16 cellular contexts compared by ENCODE assay signal in genomic region chr11:47350315-47350714, GRCh38. TPM values are rescaled to one million over a fixed set of nuclear protein-coding genes. Genes with fewer than 3 reads are reported as not detected.
A peak's percentile ranks its signal among the peaks of the same experiment; 100 is the strongest.
DNase-seq lines count a peak whose midpoint lies in the region; ATAC-seq, FAIRE-seq and TF ChIP-seq lines count a peak whose summit lies in the region.
"Had no signal": no experiment of that assay in that cellular context is flagged by ENCODE, and none has a peak within 500 bp of the region (broad histone marks: within the 10 kb centered on the region; RNA-seq: fewer than 3 reads in every experiment).

No MANE protein-coding gene starts in this region.

- H3K9me3 ChIP-seq in cardiac muscle cell (ENCODE audit: low read depth) (no peaks in the 10 kb centered on the region), BLaER1 (no peaks in the 10 kb centered on the region), H1 (ENCODE audit: insufficient read depth in 2 of 2, low read depth in 1 of 2, low read length in 1 of 2) (no peaks in the 10 kb centered on the region), neuronal stem cell (replicated peaks in 1 of 2; ENCODE audit: control insufficient read depth in 2 of 2, insufficient read depth in 1 of 2, low read depth in 1 of 2, low read length in 2 of 2) (no peaks in the 10 kb centered on the region)

- no peak for TF ChIP-seq POLR2A in H1 (IDR thresholded peaks at IDR 0.05; ENCODE audit: control extremely low read depth in 1 of 2, low read depth in 2 of 2, low read length in 2 of 2)

- TF ChIP-seq RAD21 in H1 (IDR thresholded peaks at IDR 0.05 in 1 of 2, conservative IDR thresholded peaks at IDR 0.05 in 1 of 2; ENCODE audit: low read depth in 2 of 2, low read length in 2 of 2): no peak

- H3K14ac ChIP-seq in H1 (ENCODE audit: insufficient read length) (no peak overlapping the region), neuronal stem cell (ENCODE audit: low read length) (no peak overlapping the region)

- H2BK15ac ChIP-seq in H1 (ENCODE audit: low read length): no peak overlapping the region
- peak overlapping the region; percentile 97 for H2BK15ac ChIP-seq in neuronal stem cell (ENCODE audit: low read length)

- no peak overlapping the region for H4K8ac ChIP-seq in H1 (ENCODE audit: extremely low read depth, insufficient read depth, low read length)
- H4K8ac ChIP-seq in neuronal stem cell (ENCODE audit: low read depth, low read length): no peak overlapping the region

- H3K4me2 ChIP-seq in BLaER1: no peak overlapping the region
- H3K4me2 ChIP-seq in H1 (ENCODE audit: insufficient read depth in 1 of 2, low read depth in 2 of 2, low read length in 2 of 2): no peak overlapping the region
- no peak overlapping the region for H3K4me2 ChIP-seq in neuronal stem cell (ENCODE audit: insufficient read depth, low read length, poor library complexity, severe bottlenecking)

- POLR2A ChIA-PET in H1 (lab: Charles Lee; ENCODE audit: partially characterized antibody): interaction anchor here (1.4 to 1.6 kb wide), 2 partner anchors 19 to 102 kb away, joined by 3 read pairs; partner anchors contain the start of gene ACP2

- FAIRE-seq in H1 (lab: Jason Lieb, UNC): no peak

- H3K9ac ChIP-seq in BLaER1 (peak overlapping the region; percentile 32; the same call in 1 of the 2 replicates), H1 (replicated peaks in 1 of 4; ENCODE audit: extremely low read depth in 1 of 4, low read depth in 3 of 4, low read length in 3 of 4) (no peak overlapping the region), neuronal stem cell (ENCODE audit: low read depth, low read length, poor library complexity) (peak overlapping the region; percentile 47)

- TF ChIP-seq CTCF in cardiac muscle cell (IDR thresholded peaks at IDR 0.05; ENCODE audit: low read depth, low read length) (no peak), H1 (IDR thresholded peaks at IDR 0.05; ENCODE audit: control extremely low read depth in 1 of 3, insufficient read depth in 1 of 3, low read depth in 1 of 3, low read length in 3 of 3) (no peak), foreskin keratinocyte (conservative IDR thresholded peaks at IDR 0.05) (no peak)

- no peak overlapping the region for H4K5ac ChIP-seq in H1 (ENCODE audit: insufficient read length, low read depth, low read length)

- H3K23ac ChIP-seq in H1 (ENCODE audit: insufficient read length) (no peak overlapping the region), neuronal stem cell (ENCODE audit: low read depth, low read length, poor library complexity) (no peak overlapping the region)

- TF ChIP-seq EP300 in H1 (IDR thresholded peaks at IDR 0.05; ENCODE audit: borderline replicate concordance in 1 of 2, low read depth in 2 of 2, low read length in 2 of 2): no peak

- H4K20me1 ChIP-seq in BLaER1 (no peaks in the 10 kb centered on the region), H1 (replicated peaks in 1 of 2; ENCODE audit: control insufficient read depth in 1 of 2, insufficient read depth in 2 of 2, low read length in 2 of 2) (no peaks in the 10 kb centered on the region)

- 77% methylated on average over 4 of the region's 9 CpGs; no CpG with 5 or more reads in 1 of the 2 experiments for WGBS in H1 (ENCODE audit: extremely low coverage in 1 of 2, insufficient coverage in 1 of 2, insufficient read length in 1 of 2, insufficient replicate concordance in 2 of 2, low coverage in 1 of 2, low lambda C conversion rate in 2 of 2, missing lambda C conversion rate in 1 of 2), 2 experiments
- no CpG with 5 or more reads among the region's 9 CpGs for WGBS in neuronal stem cell (ENCODE audit: extremely low coverage in 2 of 2, insufficient read length in 2 of 2, insufficient replicate concordance in 1 of 2), 2 donors

- no peak overlapping the region for H3K56ac ChIP-seq in H1 (replicated peaks; ENCODE audit: insufficient read length, low read depth, low read length)

- H3K27ac ChIP-seq in cardiac muscle cell (peak overlapping the region; percentile 96), BLaER1 (peak overlapping the region; percentile 51; the same call in 1 of the 2 replicates), H1 (ENCODE audit: low read depth, low read length) (no peak overlapping the region), neuronal stem cell (replicated peaks; ENCODE audit: low read length) (no peak overlapping the region), foreskin keratinocyte (no peak overlapping the region)
- H3K27ac ChIP-seq: 22Rv1 had no signal

- no peak for ATAC-seq in foreskin keratinocyte

- peak overlapping the region; percentile 30 for H3K4me3 ChIP-seq in cardiac muscle cell
- no peak overlapping the region for H3K4me3 ChIP-seq in BLaER1
- H3K4me3 ChIP-seq in H1 (ENCODE audit: extremely low read depth in 1 of 4, insufficient read depth in 2 of 4, low read depth in 3 of 4, low read length in 4 of 4): no peak overlapping the region
- H3K4me3 ChIP-seq in neuronal stem cell (ENCODE audit: low read length in 2 of 2): no peak overlapping the region

- H2AK5ac ChIP-seq in H1 (ENCODE audit: low read depth, low read length) (no peak overlapping the region), neuronal stem cell (ENCODE audit: low read depth, low read length) (no peak overlapping the region)

- intact Hi-C loops in cardiac septum (cut with DNase I): loop anchor here (5.0 to 10.0 kb wide), 2 partner anchors 78 to 436 kb away; partner anchors contain the start of genes LRP4 and MADD

- no peak for DNase-seq in cardiac muscle cell (ENCODE audit: low read depth in 1 of 2, low spot score in 1 of 2)
- DNase-seq in cardiac septum (ENCODE audit: low spot score): no peak
- no peak for DNase-seq in H1 (ENCODE audit: low read depth in 1 of 2, low spot score in 2 of 2)
- DNase-seq in neuronal stem cell (ENCODE audit: low spot score): no peak
- no peak for DNase-seq in stimulated activated CD4-positive, alpha-beta T cell treated with anti-CD3 and anti-CD28 coated beads, Interleukin-2, amount 100 ng/mL, for 24 hours
- no peak for DNase-seq in foreskin keratinocyte
- no peak for DNase-seq in NCI-H82 (lab: John Stamatoyannopoulos, UW)
- DNase-seq: CD4-positive, CD25-positive, alpha-beta regulatory T cell; DMS53 had no signal

- H2AFZ ChIP-seq in H1 (ENCODE audit: low read length) (no peak overlapping the region), neuronal stem cell (ENCODE audit: low read length) (peak overlapping the region; percentile 66)

- H3K27me3 ChIP-seq in cardiac muscle cell: no peaks in the 10 kb centered on the region
- H3K27me3 ChIP-seq in BLaER1: no peaks in the 10 kb centered on the region
- H3K27me3 ChIP-seq in H1 (replicated peaks in 1 of 4; ENCODE audit: control insufficient read depth in 3 of 4, extremely low read depth in 1 of 4, insufficient read depth in 3 of 4, low read length in 3 of 4): no peaks in the 10 kb centered on the region
- H3K27me3 ChIP-seq in neuronal stem cell (ENCODE audit: control insufficient read depth in 3 of 3, insufficient read depth in 3 of 3, low read depth in 1 of 3, low read length in 3 of 3): peaks cover 0 to 38% (median 0%) of the 10 kb centered on the region in 3 experiments
- peaks cover 3% of the 10 kb centered on the region for H3K27me3 ChIP-seq in foreskin keratinocyte

- H2BK120ac ChIP-seq in H1 (replicated peaks; ENCODE audit: low read depth, low read length) (no peak overlapping the region), neuronal stem cell (ENCODE audit: low read depth, low read length) (no peak overlapping the region)

- peaks cover 53% of the 10 kb centered on the region for H3K4me1 ChIP-seq in cardiac muscle cell (ENCODE audit: low read depth)
- H3K4me1 ChIP-seq in BLaER1: peaks cover 33% of the 10 kb centered on the region
- H3K4me1 ChIP-seq in H1 (replicated peaks in 1 of 4; ENCODE audit: control insufficient read depth in 3 of 4, insufficient read depth in 4 of 4, low read length in 3 of 4): peaks cover 0 to 12% (median 5%) of the 10 kb centered on the region in 4 experiments; a peak in 6 of 7 replicates
- H3K4me1 ChIP-seq in neuronal stem cell (ENCODE audit: control insufficient read depth in 2 of 2, insufficient read depth in 1 of 2, low read depth in 1 of 2, low read length in 2 of 2): peaks cover 5% of the 10 kb centered on the region in 2 donors
- no peaks in the 10 kb centered on the region for H3K4me1 ChIP-seq in foreskin keratinocyte

- H2BK5ac ChIP-seq in H1 (ENCODE audit: low read depth, low read length): 0 out of 2 replicates have a peak overlapping the region, but pooled peaks have one; percentile 44
- no peak overlapping the region for H2BK5ac ChIP-seq in neuronal stem cell (ENCODE audit: low read length)

- no peak overlapping the region for H3K18ac ChIP-seq in H1 (ENCODE audit: extremely low read depth, low read length)
- peak overlapping the region; percentile 27 for H3K18ac ChIP-seq in neuronal stem cell (ENCODE audit: low read length)

- no peaks in the 10 kb centered on the region for H3K23me2 ChIP-seq in H1 (ENCODE audit: low read depth, low read length)

- CTCF ChIA-PET in H1 (lab: Charles Lee; ENCODE audit: partially characterized antibody): interaction anchor here (0.6 to 5.9 kb wide), 19 partner anchors 10 to 172 kb away, joined by 3 to 35 read pairs (median 6); partner anchors contain the start of genes ACP2, ARFGAP2, DDB2 and NR1H3

- H2BK20ac ChIP-seq in H1 (ENCODE audit: low read length): no peak overlapping the region

- H2BK12ac ChIP-seq in H1 (ENCODE audit: low read depth, low read length) (0 out of 2 replicates have a peak overlapping the region, but pooled peaks have one; percentile 80), neuronal stem cell (ENCODE audit: low read length) (no peak overlapping the region)

- H3K4ac ChIP-seq in H1 (replicated peaks; ENCODE audit: insufficient read length, low read depth, low read length): no peak overlapping the region
- no peak overlapping the region for H3K4ac ChIP-seq in neuronal stem cell (ENCODE audit: low read length)

- H4K91ac ChIP-seq in H1 (replicated peaks; ENCODE audit: insufficient read length, low read length) (no peak overlapping the region), neuronal stem cell (ENCODE audit: low read depth, low read length, poor library complexity) (no peak overlapping the region)

- H3K79me1 ChIP-seq in H1 (ENCODE audit: low read depth, low read length) (no peaks in the 10 kb centered on the region), neuronal stem cell (ENCODE audit: low read depth, low read length) (no peaks in the 10 kb centered on the region)

- no peaks in the 10 kb centered on the region for H3K79me2 ChIP-seq in H1 (ENCODE audit: control insufficient read depth in 1 of 2, insufficient read depth in 2 of 2, low read length in 2 of 2)

- H3K36me3 ChIP-seq in cardiac muscle cell (peaks cover 30% of the 10 kb centered on the region), BLaER1 (peaks cover 11% of the 10 kb centered on the region; the same call in 1 of the 2 replicates), H1 (ENCODE audit: control insufficient read depth in 2 of 4, insufficient read depth in 4 of 4, low read length in 3 of 4) (no peaks in the 10 kb centered on the region), neuronal stem cell (replicated peaks in 1 of 2; ENCODE audit: control insufficient read depth in 2 of 2, insufficient read depth in 2 of 2, low read length in 2 of 2) (no peaks in the 10 kb centered on the region)

RNA-seq across cellular contexts. Expression of gene MYBPC3, which starts 2.2 kb away (rescaled TPM):
- 489 and 605 TPM in 2 replicates for total RNA-seq in cardiac muscle cell
- 476 and 751 TPM in 2 replicates for polyA plus RNA-seq in cardiac muscle cell
- total RNA-seq in cardiac septum: 1,860 TPM
- not detected in 2 replicates for total RNA-seq in H1 (2021; fragmentation: NEBNext Ultra II Directional; extraction: Animal tissue kit (Norgen Biotek cat#: 25700))
- 0.02 and 0.05 TPM in 2 replicates for polyA plus RNA-seq in H1 (2011; rRNA removed)
- polyA plus RNA-seq in H1 (2011; cell fraction: cytosol; rRNA removed): 0.03 TPM
- polyA plus RNA-seq in H1 (2011; cell fraction: nucleus; rRNA removed): 0.19 TPM
- polyA plus RNA-seq in H1 (2012, experiment 1 of 2): 0.04 to 0.05 TPM in 2 of 4 replicates, not detected in the others
- polyA plus RNA-seq in H1 (2012, experiment 2 of 2): not detected
- polyA plus RNA-seq in H1 (2013, experiment 1 of 2): 0.02 TPM
- polyA plus RNA-seq in H1 (2013, experiment 2 of 2): under 0.01 TPM
- polyA minus RNA-seq in H1 (2011; rRNA and poly(A)+ RNA removed): 0.07 TPM in 1 of 2 replicates, not detected in the other
- not detected for polyA minus RNA-seq in H1 (2011; cell fraction: cytosol; rRNA and poly(A)+ RNA removed)
- polyA minus RNA-seq in H1 (2011; cell fraction: nucleus; rRNA and poly(A)+ RNA removed): not detected
- not detected for polyA plus RNA-seq in neuronal stem cell (2013, experiment 1 of 2)
- 0.01 TPM for polyA plus RNA-seq in neuronal stem cell (2013, experiment 2 of 2)
- not detected in 2 replicates for total RNA-seq in foreskin keratinocyte
- polyA plus RNA-seq in foreskin keratinocyte: not detected in 2 replicates
- total RNA-seq: A673; CD4-positive, CD25-positive, alpha-beta regulatory T cell; Daoy; H4; HT1080 had no signal
- polyA plus RNA-seq: BJ; CD4-positive, CD25-positive, alpha-beta regulatory T cell had no signal

RNA-seq across cellular contexts. Expression of gene SPI1, which starts 28.0 kb away (rescaled TPM):
- not detected in 2 replicates for total RNA-seq in cardiac muscle cell
- polyA plus RNA-seq in cardiac muscle cell: 0.56 and 1.3 TPM in 2 replicates
- 12.0 TPM for total RNA-seq in cardiac septum
- total RNA-seq in H1 (2021; fragmentation: NEBNext Ultra II Directional; extraction: Animal tissue kit (Norgen Biotek cat#: 25700)): not detected in 2 replicates
- 0.12 and 0.28 TPM in 2 replicates for polyA plus RNA-seq in H1 (2011; rRNA removed)
- 0.23 TPM for polyA plus RNA-seq in H1 (2011; cell fraction: cytosol; rRNA removed)
- 0.27 TPM for polyA plus RNA-seq in H1 (2011; cell fraction: nucleus; rRNA removed)
- polyA plus RNA-seq in H1 (2012, experiment 1 of 2): 0.20 to 0.33 TPM in 2 of 4 replicates, not detected in the others
- polyA plus RNA-seq in H1 (2012, experiment 2 of 2): 0.21 TPM
- 0.14 TPM for polyA plus RNA-seq in H1 (2013, experiment 1 of 2)
- 0.20 TPM for polyA plus RNA-seq in H1 (2013, experiment 2 of 2)
- polyA minus RNA-seq in H1 (2011; rRNA and poly(A)+ RNA removed): 0.60 TPM in 1 of 2 replicates, not detected in the other
- not detected for polyA minus RNA-seq in H1 (2011; cell fraction: cytosol; rRNA and poly(A)+ RNA removed)
- polyA minus RNA-seq in H1 (2011; cell fraction: nucleus; rRNA and poly(A)+ RNA removed): not detected
- polyA plus RNA-seq in neuronal stem cell (2013, experiment 1 of 2): not detected
- polyA plus RNA-seq in neuronal stem cell (2013, experiment 2 of 2): 0.03 TPM
- not detected in 2 replicates for total RNA-seq in foreskin keratinocyte
- polyA plus RNA-seq in foreskin keratinocyte: not detected in 2 replicates
- total RNA-seq: A673, Daoy, H4, HT1080 had no signal
- polyA plus RNA-seq: BJ had no signal

RNA-seq across cellular contexts. Expression of gene SLC39A13, which starts 58.1 kb away (rescaled TPM):
- total RNA-seq in cardiac muscle cell (71.7 and 79.4 TPM in 2 replicates), cardiac septum (72.2 TPM), foreskin keratinocyte (48.2 and 58.1 TPM in 2 replicates)
- polyA plus RNA-seq in cardiac muscle cell (80.8 and 86.6 TPM in 2 replicates), H1 (2011; rRNA removed) (30.0 and 42.9 TPM in 2 replicates), foreskin keratinocyte (64.6 and 70.8 TPM in 2 replicates)
- 20.9 and 23.2 TPM in 2 replicates for total RNA-seq in H1 (2021; fragmentation: NEBNext Ultra II Directional; extraction: Animal tissue kit (Norgen Biotek cat#: 25700))
- polyA plus RNA-seq in H1 (2011; cell fraction: cytosol; rRNA removed): 37.3 TPM
- polyA plus RNA-seq in H1 (2011; cell fraction: nucleus; rRNA removed): 134 TPM
- polyA plus RNA-seq in H1 (2012, experiment 1 of 2): 14.8 to 28.7 TPM (median 25.1 TPM) in 4 replicates
- polyA plus RNA-seq in H1 (2012, experiment 2 of 2): 18.9 TPM
- 19.5 TPM for polyA plus RNA-seq in H1 (2013, experiment 1 of 2)
- 19.1 TPM for polyA plus RNA-seq in H1 (2013, experiment 2 of 2)
- polyA minus RNA-seq in H1 (2011; rRNA and poly(A)+ RNA removed): 8.9 and 9.6 TPM in 2 replicates
- 10.0 TPM for polyA minus RNA-seq in H1 (2011; cell fraction: cytosol; rRNA and poly(A)+ RNA removed)
- 20.5 TPM for polyA minus RNA-seq in H1 (2011; cell fraction: nucleus; rRNA and poly(A)+ RNA removed)
- 21.6 TPM for polyA plus RNA-seq in neuronal stem cell (2013, experiment 1 of 2)
- 20.9 TPM for polyA plus RNA-seq in neuronal stem cell (2013, experiment 2 of 2)

Comparison
In these comparisons a context has a peak if more than half of its experiments do, and no peak if none do; other contexts are left out.
1. RNA of gene SPI1, which starts 28.0 kb away (total RNA-seq): 12.0 TPM in cardiac septum (single experiment); not detected in cardiac muscle cell, not detected in H1 and not detected in foreskin keratinocyte; every median in the first group is over 10 times any median in the second.
2. H3K27ac ChIP-seq: peak in cardiac muscle cell (single experiment) and BLaER1 (single experiment); none in H1 (single experiment), neuronal stem cell (single experiment) and foreskin keratinocyte (single experiment).
3. H3K9ac ChIP-seq: peak in BLaER1 (single experiment) and neuronal stem cell (single experiment); none in H1 (0 of 4).
4. RNA of gene MYBPC3, which starts 2.2 kb away (total RNA-seq): 1,860 TPM in cardiac septum (single experiment) and 489 to 605 TPM in cardiac muscle cell; not detected in H1 and not detected in foreskin keratinocyte; every median in the first group is over 100 times any median in the second.